30 cellular contexts compared by ENCODE assay signal in the genomic region with DNA sequence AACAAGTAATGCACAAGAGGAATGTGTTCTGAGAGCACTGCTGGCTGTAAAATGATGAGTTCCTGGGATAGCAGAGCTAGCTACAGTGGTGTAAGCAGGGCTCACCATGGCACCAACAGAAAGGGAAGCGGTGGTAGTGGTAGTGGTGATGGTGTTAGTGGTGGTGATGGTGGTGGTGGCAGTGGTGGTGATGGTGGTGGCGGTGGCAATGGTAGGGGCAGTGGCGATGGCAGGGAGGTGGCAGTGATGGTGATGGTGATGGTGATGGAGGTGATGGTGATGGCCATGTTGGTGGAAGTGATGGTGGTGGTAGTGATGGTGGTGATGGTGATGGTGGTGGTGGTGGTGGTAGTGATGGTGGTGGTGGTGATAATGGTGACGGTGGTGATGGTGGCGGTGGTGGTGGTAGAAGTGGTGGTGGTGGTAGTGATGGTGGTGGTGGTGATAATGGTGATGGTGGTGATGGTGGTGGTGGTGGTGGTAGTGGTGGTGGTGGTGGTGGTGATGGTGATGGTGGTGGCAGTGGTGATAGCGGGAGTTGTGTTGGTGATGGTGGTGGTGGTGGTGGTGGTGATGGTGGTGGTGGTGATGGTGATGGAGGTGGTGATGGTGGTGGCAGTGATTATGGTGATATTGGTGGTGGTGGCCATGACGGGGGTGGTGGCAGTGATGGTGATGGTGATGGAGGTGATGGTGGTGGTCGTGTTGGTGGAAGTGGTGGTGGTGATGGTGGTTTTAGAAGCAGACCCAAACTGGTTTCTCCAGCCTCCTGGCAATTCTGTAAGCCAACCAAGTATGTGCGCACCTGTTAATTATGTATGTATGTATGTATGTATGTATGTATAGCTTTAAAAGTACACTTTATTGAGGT.
"Had no signal": no experiment of that assay in that cellular context is flagged by ENCODE, and none has a peak within 500 bp of the region (broad histone marks: within the 10 kb centered on the region; RNA-seq: fewer than 3 reads in every experiment).

No MANE protein-coding gene starts in this region.

- ATAC-seq: Right ventricle myocardium inferior, SK-N-SH treated with all-trans-retinoic acid at 6 μM for 48 hours, T-cell had no signal

- H3K4me3 Mint-ChIP-seq: activated B cell treated with CpG ODN at 0.5 μM for 24 hours; activated CD4-positive, alpha-beta memory T cell treated with anti-CD3 and anti-CD28 coated beads, Interleukin-2, amount 10 ng/mL, durations not matched to agents 7 days and 5 days; activated naive CD4-positive, alpha-beta T cell treated with anti-CD3 and anti-CD28 coated beads, Interleukin-2, amount 10 ng/mL, durations not matched to agents 7 days and 5 days; activated naive CD8-positive, alpha-beta T cell; T-cell had no signal

- H3K9ac ChIP-seq: KMS-11 had no signal

- H3K4me2 ChIP-seq: KMS-11, PC-9 had no signal

- H3K36me3 Mint-ChIP-seq: activated naive CD4-positive, alpha-beta T cell treated with anti-CD3 and anti-CD28 coated beads, Interleukin-2, amount 10 ng/mL, durations not matched to agents 7 days and 5 days; activated naive CD8-positive, alpha-beta T cell; T-cell had no signal

- DNase-seq: activated B cell treated with CpG ODN at 0.5 μM for 24 hours; activated CD4-positive, alpha-beta memory T cell treated with anti-CD3 and anti-CD28 coated beads, Interleukin-2, amount 10 ng/mL, durations not matched to agents 7 days and 5 days; activated CD4-positive, alpha-beta T cell treated with anti-CD3 and anti-CD28 coated beads for 1 hour; activated CD4-positive, alpha-beta T cell treated with anti-CD3 and anti-CD28 coated beads for 48 hours; activated effector memory CD4-positive, alpha-beta T cell treated with Interleukin-2 at 50 U/mL for 16 hours; activated naive CD4-positive, alpha-beta T cell treated with anti-CD3 and anti-CD28 coated beads, Interleukin-2, amount 10 ng/mL, durations not matched to agents 7 days and 5 days; activated T-cell treated with anti-CD3 and anti-CD28 coated beads, Interleukin-2, amount 50 U/mL, for 48 hours; amygdala; MM.1S; MV-4-11; NCI-H1092; NCI-H1436 treated with DMSO at 0.1 percent for 48 hours; NCI-H1694 treated with DMSO at 0.1 percent for 48 hours; NCI-H2029; NCI-H510A; NCI-H526; NCI-H748 treated with DMSO at 0.1 percent for 48 hours; PC-9; SIG-M5; T-cell; T-helper 2 cell; T-helper 9 cell had no signal

- H3K4me3 ChIP-seq: ascending aorta, cardiac muscle cell, PC-9 had no signal

- H3K9me3 ChIP-seq: ascending aorta had no signal

- H3K4me1 Mint-ChIP-seq: activated B cell treated with CpG ODN at 0.5 μM for 24 hours; activated CD4-positive, alpha-beta memory T cell treated with anti-CD3 and anti-CD28 coated beads, Interleukin-2, amount 10 ng/mL, durations not matched to agents 7 days and 5 days; activated naive CD4-positive, alpha-beta T cell treated with anti-CD3 and anti-CD28 coated beads, Interleukin-2, amount 10 ng/mL, durations not matched to agents 7 days and 5 days; T-cell had no signal

- H3K36me3 ChIP-seq: ascending aorta, cardiac muscle cell had no signal

- H3K27ac ChIP-seq: ascending aorta, cardiac muscle cell, KMS-11, PC-9, RWPE1, VCaP had no signal

- H3K4me1 ChIP-seq: ascending aorta had no signal

- H3K27me3 ChIP-seq: ascending aorta had no signal

- H2AFZ ChIP-seq: PC-9 had no signal

- H3K27ac Mint-ChIP-seq: activated B cell treated with CpG ODN at 0.5 μM for 24 hours; activated CD4-positive, alpha-beta memory T cell treated with anti-CD3 and anti-CD28 coated beads, Interleukin-2, amount 10 ng/mL, durations not matched to agents 7 days and 5 days; activated naive CD4-positive, alpha-beta T cell treated with anti-CD3 and anti-CD28 coated beads, Interleukin-2, amount 10 ng/mL, durations not matched to agents 7 days and 5 days; activated naive CD8-positive, alpha-beta T cell; T-cell had no signal
